Comparison of ENCODE assay signal across 16 cellular contexts in the genomic region with DNA sequence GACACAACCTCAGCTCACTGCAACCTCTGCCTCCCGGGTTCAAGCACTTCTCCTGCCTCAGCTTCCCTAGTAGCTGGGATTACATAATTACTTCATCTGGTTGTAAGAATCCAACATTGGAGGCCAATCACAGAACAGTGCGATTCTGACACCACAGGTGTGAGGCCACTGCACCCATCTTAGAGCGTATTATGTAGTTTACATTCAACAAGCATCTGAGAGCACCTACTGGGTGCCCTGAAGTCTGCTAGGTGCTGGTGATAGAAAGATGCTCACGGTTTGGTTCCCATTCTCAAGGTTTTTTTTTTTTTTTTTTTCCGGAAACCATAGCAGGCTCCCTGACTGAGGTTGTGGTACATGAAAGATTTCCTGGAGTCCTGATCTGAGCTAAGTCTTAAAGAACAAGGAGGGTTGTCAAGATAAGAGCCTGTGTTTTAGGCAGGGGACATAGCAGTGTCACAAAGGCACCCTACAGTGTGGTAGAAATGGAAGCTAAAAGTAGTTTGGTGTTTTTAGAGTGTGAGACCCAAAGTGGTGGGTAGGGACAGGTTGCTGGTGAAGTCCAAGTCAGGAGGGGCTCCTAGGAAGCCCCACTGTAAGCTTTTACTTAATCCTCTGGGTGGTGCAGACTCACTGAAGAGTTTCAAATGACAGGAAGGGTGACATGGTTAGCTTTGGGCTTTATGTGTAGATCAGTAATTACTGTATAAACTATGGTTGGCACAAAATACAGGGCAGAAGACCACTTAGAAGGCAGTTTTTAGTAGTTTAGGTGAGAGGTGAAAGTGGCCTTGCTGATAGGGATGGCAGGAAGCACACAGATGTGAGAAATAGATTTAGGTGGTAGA. TPM values are rescaled to one million over a fixed set of nuclear protein-coding genes. Genes with fewer than 3 reads are reported as not detected.
A peak's percentile ranks its signal among the peaks of the same experiment; 100 is the strongest.
DNase-seq lines count a peak whose midpoint lies in the region; ATAC-seq and TF ChIP-seq lines count a peak whose summit lies in the region.
"Had no signal": no experiment of that assay in that cellular context is flagged by ENCODE, and none has a peak within 500 bp of the region (broad histone marks: within the 10 kb centered on the region; RNA-seq: fewer than 3 reads in every experiment).

No MANE protein-coding gene starts in this region.

- ATAC-seq in stimulated activated naive CD8-positive, alpha-beta T cell treated with anti-CD3 and anti-CD28 coated beads, Interleukin-15, Interleukin-2, amounts not matched to agents 100 U/mL and 50 U/mL, for 24 hours, result no peak
- no peak for ATAC-seq in WTC11
- peak; percentile 88 for ATAC-seq in effector memory CD8-positive, alpha-beta T cell (replicated peaks)

- H3K27ac ChIP-seq in tibial artery, result no peak overlapping the region

- H3K4me3 ChIP-seq in tibial artery, result no peak overlapping the region
- H3K4me3 ChIP-seq: spleen, stomach had no signal

- peak overlapping the region; percentile 64 for H3K27ac Mint-ChIP-seq in stimulated activated naive CD8-positive, alpha-beta T cell treated with anti-CD3 and anti-CD28 coated beads, Interleukin-15, Interleukin-2, amounts not matched to agents 100 ng/mL and 50 ng/mL, for 24 hours
- H3K27ac Mint-ChIP-seq in WTC11, result peak overlapping the region; percentile 57
- peak overlapping the region; percentile 3 to 61 for H3K27ac Mint-ChIP-seq in effector memory CD8-positive, alpha-beta T cell
- H3K27ac Mint-ChIP-seq in glutamatergic neuron (ENCODE audit: unreplicated experiment), result no peak overlapping the region

- no peaks in the 10 kb centered on the region for H3K27me3 Mint-ChIP-seq in stimulated activated naive CD8-positive, alpha-beta T cell treated with anti-CD3 and anti-CD28 coated beads, Interleukin-15, Interleukin-2, amounts not matched to agents 100 ng/mL and 50 ng/mL, for 24 hours
- no peaks in the 10 kb centered on the region for H3K27me3 Mint-ChIP-seq in WTC11 (ENCODE audit: low read depth)
- no peaks in the 10 kb centered on the region for H3K27me3 Mint-ChIP-seq in effector memory CD8-positive, alpha-beta T cell
- no peaks in the 10 kb centered on the region for H3K27me3 Mint-ChIP-seq in glutamatergic neuron (ENCODE audit: unreplicated experiment)

- intact Hi-C loops in head of caudate nucleus (cut with DNase I), result loop anchor here (5.0 kb wide), 1 partner anchor 96 kb away; no protein-coding TSS in a partner anchor
- intact Hi-C loops in tibial artery (cut with DNase I; ENCODE audit: low total_unique reads), result loop anchor here (5.0 kb wide), 2 partner anchors 61 to 101 kb away; no protein-coding TSS in a partner anchor

- peaks cover 43 to 66% (median 46%) of the 10 kb centered on the region in 3 donors for H3K36me3 ChIP-seq in tibial artery

- CTCF ChIA-PET in WTC11 (lab: Charles Lee), result interaction anchor here (1.2 kb wide), 1 partner anchor 66 kb away, joined by 4 read pairs; no protein-coding TSS in a partner anchor

- DNase-seq in stimulated activated naive CD8-positive, alpha-beta T cell treated with anti-CD3 and anti-CD28 coated beads, Interleukin-15, Interleukin-2, amounts not matched to agents 100 U/mL and 50 U/mL, for 24 hours, result no peak
- DNase-seq in WTC11 (ENCODE audit: low spot score) (no peak), GF-D8 (lab: John Stamatoyannopoulos, UW) (no peak), head of caudate nucleus (no peak), tibial artery (no peak), glutamatergic neuron (no peak)
- DNase-seq in effector memory CD8-positive, alpha-beta T cell, result no peak
- DNase-seq: DMS153, MM.1S, NCI-H1930, NCI-H510A, SIG-M5, spleen, stomach, T1000 had no signal

- H3K9me3 Mint-ChIP-seq in stimulated activated naive CD8-positive, alpha-beta T cell treated with anti-CD3 and anti-CD28 coated beads, Interleukin-15, Interleukin-2, amounts not matched to agents 100 ng/mL and 50 ng/mL, for 24 hours, result no peaks in the 10 kb centered on the region
- H3K9me3 Mint-ChIP-seq in WTC11 (no peaks in the 10 kb centered on the region), glutamatergic neuron (ENCODE audit: unreplicated experiment) (peaks cover 2% of the 10 kb centered on the region)
- no peaks in the 10 kb centered on the region for H3K9me3 Mint-ChIP-seq in effector memory CD8-positive, alpha-beta T cell

- H3K4me1 Mint-ChIP-seq in stimulated activated naive CD8-positive, alpha-beta T cell treated with anti-CD3 and anti-CD28 coated beads, Interleukin-15, Interleukin-2, amounts not matched to agents 100 ng/mL and 50 ng/mL, for 24 hours (ENCODE audit: low read depth), result peaks cover 61% of the 10 kb centered on the region
- H3K4me1 Mint-ChIP-seq in WTC11 (peaks cover 6% of the 10 kb centered on the region), glutamatergic neuron (ENCODE audit: low read depth, unreplicated experiment) (peaks cover 2% of the 10 kb centered on the region)
- peaks cover 21 to 31% of the 10 kb centered on the region in 2 donors for H3K4me1 Mint-ChIP-seq in effector memory CD8-positive, alpha-beta T cell (ENCODE audit: low read depth in 2 of 2)

- H3K27me3 ChIP-seq in tibial artery, result no peaks in the 10 kb centered on the region
- H3K27me3 ChIP-seq: spleen, stomach had no signal

- H3K9me3 ChIP-seq in tibial artery, result no peaks in the 10 kb centered on the region
- H3K9me3 ChIP-seq: spleen, stomach had no signal

- POLR2A ChIA-PET in WTC11 (lab: Charles Lee), result interaction anchor here (0.5 to 0.7 kb wide), 2 partner anchors 151 to 309 kb away, joined by 3 to 5 read pairs; no protein-coding TSS in a partner anchor

- TF ChIP-seq CTCF in WTC11 (IDR thresholded peaks at IDR 0.05) (no peak), tibial artery (IDR thresholded peaks at IDR 0.05) (no peak), glutamatergic neuron (IDR thresholded peaks at IDR 0.05; ENCODE audit: partially characterized antibody, unreplicated experiment) (no peak)

- no peaks in the 10 kb centered on the region for H3K4me1 ChIP-seq in tibial artery

- peaks cover 68% of the 10 kb centered on the region for H3K36me3 Mint-ChIP-seq in stimulated activated naive CD8-positive, alpha-beta T cell treated with anti-CD3 and anti-CD28 coated beads, Interleukin-15, Interleukin-2, amounts not matched to agents 100 ng/mL and 50 ng/mL, for 24 hours (ENCODE audit: low read depth)
- H3K36me3 Mint-ChIP-seq in WTC11 (peaks cover 79% of the 10 kb centered on the region), glutamatergic neuron (ENCODE audit: unreplicated experiment) (no peaks in the 10 kb centered on the region)
- H3K36me3 Mint-ChIP-seq in effector memory CD8-positive, alpha-beta T cell (ENCODE audit: insufficient read depth), result peaks cover 44% of the 10 kb centered on the region

- H3K4me3 Mint-ChIP-seq in stimulated activated naive CD8-positive, alpha-beta T cell treated with anti-CD3 and anti-CD28 coated beads, Interleukin-15, Interleukin-2, amounts not matched to agents 100 ng/mL and 50 ng/mL, for 24 hours, result no peak overlapping the region
- H3K4me3 Mint-ChIP-seq in WTC11 (no peak overlapping the region), glutamatergic neuron (ENCODE audit: unreplicated experiment) (no peak overlapping the region)
- peak overlapping the region; percentile 22 to 52 for H3K4me3 Mint-ChIP-seq in effector memory CD8-positive, alpha-beta T cell

TF ChIP-seq in WTC11, 78 proteins besides CTCF, POLR2A, EP300 and RAD21 (continues in another document):
- TF ChIP-seq ETV6 (CRISPR knock-in tag; IDR thresholded peaks at IDR 0.05) (no peak), NFE2L1 (CRISPR knock-in tag; IDR thresholded peaks at IDR 0.05) (no peak), NFATC4 (CRISPR knock-in tag; IDR thresholded peaks at IDR 0.05) (no peak), TCF7 (CRISPR knock-in tag; IDR thresholded peaks at IDR 0.05; ENCODE audit: low read depth) (no peak), CREM (CRISPR knock-in tag; IDR thresholded peaks at IDR 0.05) (no peak), MYBL2 (CRISPR knock-in tag; IDR thresholded peaks at IDR 0.05) (no peak), RORB (CRISPR knock-in tag; IDR thresholded peaks at IDR 0.05) (no peak)
- TF ChIP-seq, protein P1, sequence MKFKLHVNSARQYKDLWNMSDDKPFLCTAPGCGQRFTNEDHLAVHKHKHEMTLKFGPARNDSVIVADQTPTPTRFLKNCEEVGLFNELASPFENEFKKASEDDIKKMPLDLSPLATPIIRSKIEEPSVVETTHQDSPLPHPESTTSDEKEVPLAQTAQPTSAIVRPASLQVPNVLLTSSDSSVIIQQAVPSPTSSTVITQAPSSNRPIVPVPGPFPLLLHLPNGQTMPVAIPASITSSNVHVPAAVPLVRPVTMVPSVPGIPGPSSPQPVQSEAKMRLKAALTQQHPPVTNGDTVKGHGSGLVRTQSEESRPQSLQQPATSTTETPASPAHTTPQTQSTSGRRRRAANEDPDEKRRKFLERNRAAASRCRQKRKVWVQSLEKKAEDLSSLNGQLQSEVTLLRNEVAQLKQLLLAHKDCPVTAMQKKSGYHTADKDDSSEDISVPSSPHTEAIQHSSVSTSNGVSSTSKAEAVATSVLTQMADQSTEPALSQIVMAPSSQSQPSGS (CRISPR knock-in tag; IDR thresholded peaks at IDR 0.05; ENCODE audit: borderline replicate concordance, low read depth), result no peak
- TF ChIP-seq, protein P2, sequence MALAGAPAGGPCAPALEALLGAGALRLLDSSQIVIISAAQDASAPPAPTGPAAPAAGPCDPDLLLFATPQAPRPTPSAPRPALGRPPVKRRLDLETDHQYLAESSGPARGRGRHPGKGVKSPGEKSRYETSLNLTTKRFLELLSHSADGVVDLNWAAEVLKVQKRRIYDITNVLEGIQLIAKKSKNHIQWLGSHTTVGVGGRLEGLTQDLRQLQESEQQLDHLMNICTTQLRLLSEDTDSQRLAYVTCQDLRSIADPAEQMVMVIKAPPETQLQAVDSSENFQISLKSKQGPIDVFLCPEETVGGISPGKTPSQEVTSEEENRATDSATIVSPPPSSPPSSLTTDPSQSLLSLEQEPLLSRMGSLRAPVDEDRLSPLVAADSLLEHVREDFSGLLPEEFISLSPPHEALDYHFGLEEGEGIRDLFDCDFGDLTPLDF (CRISPR knock-in tag; IDR thresholded peaks at IDR 0.05), result no peak
- TF ChIP-seq, protein P3, sequence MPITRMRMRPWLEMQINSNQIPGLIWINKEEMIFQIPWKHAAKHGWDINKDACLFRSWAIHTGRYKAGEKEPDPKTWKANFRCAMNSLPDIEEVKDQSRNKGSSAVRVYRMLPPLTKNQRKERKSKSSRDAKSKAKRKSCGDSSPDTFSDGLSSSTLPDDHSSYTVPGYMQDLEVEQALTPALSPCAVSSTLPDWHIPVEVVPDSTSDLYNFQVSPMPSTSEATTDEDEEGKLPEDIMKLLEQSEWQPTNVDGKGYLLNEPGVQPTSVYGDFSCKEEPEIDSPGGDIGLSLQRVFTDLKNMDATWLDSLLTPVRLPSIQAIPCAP (CRISPR knock-in tag; IDR thresholded peaks at IDR 0.05), result no peak

RNA-seq across cellular contexts. Expression of a gene that starts 15.2 kb away (rescaled TPM):
- 215 to 224 TPM (median 221 TPM) in 3 replicates for total RNA-seq in WTC11 (2021)
- total RNA-seq in glutamatergic neuron (ENCODE audit: unreplicated experiment), result 79.9 TPM

RNA-seq across cellular contexts. Expression of a gene that starts 32.3 kb away (rescaled TPM):
- total RNA-seq in WTC11 (2021) (67.2 to 75.5 TPM (median 73.2 TPM) in 3 replicates), glutamatergic neuron (ENCODE audit: unreplicated experiment) (50.3 TPM)

Comparison
In these comparisons a context has a peak if more than half of its experiments do, and no peak if none do; other contexts are left out.
1. H3K4me3 Mint-ChIP-seq: peak in effector memory CD8-positive, alpha-beta T cell (2 of 2); none in stimulated activated naive CD8-positive, alpha-beta T cell treated with anti-CD3 and anti-CD28 coated beads, Interleukin-15, Interleukin-2, amounts not matched to agents 100 ng/mL and 50 ng/mL, for 24 hours (single experiment), WTC11 (single experiment) and glutamatergic neuron (single experiment).